Comparison of ENCODE assay signal across 8 cellular contexts in the genomic region with DNA sequence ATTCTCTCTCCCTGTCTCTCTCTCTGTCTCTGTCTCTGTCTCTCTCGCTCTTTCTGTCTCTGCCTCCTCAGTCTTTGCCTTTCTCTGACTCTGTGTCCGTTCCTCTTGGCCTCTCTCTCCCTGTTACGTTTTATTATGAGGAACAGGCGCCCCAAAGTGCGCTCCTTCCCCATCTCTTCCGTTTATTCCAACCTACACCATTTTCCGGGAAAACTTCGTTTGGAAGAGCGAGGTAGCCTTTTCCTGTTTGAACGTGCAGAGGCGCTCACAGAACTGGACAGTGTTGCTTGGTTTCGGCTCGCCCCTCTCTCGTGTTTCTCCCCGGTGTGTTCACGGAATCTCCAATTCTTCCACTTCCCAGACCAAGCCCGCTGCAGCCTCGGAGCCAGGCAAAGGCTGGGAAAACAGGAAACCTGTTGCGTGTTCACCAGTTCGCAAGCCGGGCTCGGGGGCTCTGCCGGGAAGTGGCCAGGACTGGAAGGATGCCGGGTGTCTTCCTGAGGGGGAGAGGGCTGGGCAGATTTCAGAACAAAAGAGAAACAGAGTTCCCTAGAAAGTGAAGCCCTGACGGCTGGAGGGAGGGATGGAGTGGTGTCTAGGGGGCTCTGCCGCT. TPM values are rescaled to one million over a fixed set of nuclear protein-coding genes. Genes with fewer than 3 reads are reported as not detected.
A peak's percentile ranks its signal among the peaks of the same experiment; 100 is the strongest.
DNase-seq lines count a peak whose midpoint lies in the region; ATAC-seq, FAIRE-seq and TF ChIP-seq lines count a peak whose summit lies in the region.

No MANE protein-coding gene starts in this region.

- H4K8ac ChIP-seq in H9 (replicated peaks; ENCODE audit: insufficient read length, low read depth, low read length), result no peak overlapping the region

- DNase-seq in A549 (ENCODE audit: low read depth in 1 of 2, low spot score in 1 of 2), result peak in 1 of 2 experiments; percentile 7
- DNase-seq in H9, result no peak
- no peak for DNase-seq in activated CD8-positive, alpha-beta T cell treated with anti-CD3 and anti-CD28 coated beads, Interleukin-2, amount 10 ng/mL, durations not matched to agents 7 days and 5 days
- DNase-seq in left cardiac atrium, result peak; percentile 62
- peak; percentile 20 for DNase-seq in pons (ENCODE audit: low spot score)
- DNase-seq in activated CD8-positive, alpha-beta memory T cell treated with anti-CD3 and anti-CD28 coated beads, Interleukin-2, amount 50 U/mL, for 4 hours, result no peak
- DNase-seq in NCI-H2171 treated with DMSO at 0.1 percent for 48 hours (lab: John Stamatoyannopoulos, UW), result no peak

- peaks cover 15 to 17% of the 10 kb centered on the region in 2 experiments for H3K4me1 Mint-ChIP-seq in H9
- peaks cover 18% of the 10 kb centered on the region for H3K4me1 Mint-ChIP-seq in activated CD8-positive, alpha-beta T cell treated with anti-CD3 and anti-CD28 coated beads, Interleukin-2, amount 10 ng/mL, durations not matched to agents 7 days and 5 days (ENCODE audit: low read depth)

- no peak overlapping the region for H2BK120ac ChIP-seq in H9 (ENCODE audit: low read depth, low read length, poor library complexity, severe bottlenecking)

- H3K4me1 ChIP-seq in A549 (peaks cover 8% of the 10 kb centered on the region; the same call in 1 of the 3 replicates), H9 (ENCODE audit: insufficient read depth, low read length) (no peaks in the 10 kb centered on the region)

- peaks cover 53% of the 10 kb centered on the region for H3K27me3 Mint-ChIP-seq in H9 (ENCODE audit: low read depth)
- H3K27me3 Mint-ChIP-seq in activated CD8-positive, alpha-beta T cell treated with anti-CD3 and anti-CD28 coated beads, Interleukin-2, amount 10 ng/mL, durations not matched to agents 7 days and 5 days (ENCODE audit: low read depth), result peaks cover 43% of the 10 kb centered on the region

- H3K18ac ChIP-seq in H9 (ENCODE audit: insufficient read length, low read depth, low read length), result no peak overlapping the region

- no peak for TF ChIP-seq POLR2A in A549 (IDR thresholded peaks at IDR 0.05; ENCODE audit: low read length)

- H2BK5ac ChIP-seq in H9 (ENCODE audit: insufficient read length, low read length), result no peak overlapping the region

- POLR2A ChIA-PET in A549 (lab: Yijun Ruan, JAX), result no interaction called here
- POLR2A ChIA-PET in activated CD8-positive, alpha-beta T cell treated with anti-CD3 and anti-CD28 coated beads, Interleukin-2, amount 10 ng/mL, durations not matched to agents 7 days and 5 days (lab: Charles Lee), result no interaction called here

- no peak overlapping the region for H2BK12ac ChIP-seq in H9 (ENCODE audit: insufficient read length, low read depth, low read length)

- CTCF ChIA-PET in A549 (lab: Yijun Ruan, JAX), result interaction anchor here (0.7 to 1.5 kb wide), 2 partner anchors 14 to 19 kb away, joined by 3 read pairs; no protein-coding TSS in a partner anchor
- CTCF ChIA-PET in activated CD8-positive, alpha-beta T cell treated with anti-CD3 and anti-CD28 coated beads, Interleukin-2, amount 10 ng/mL, durations not matched to agents 7 days and 5 days (lab: Charles Lee), result interaction anchor here (0.8 to 1.0 kb wide), 2 partner anchors 17 to 19 kb away, joined by 3 to 4 read pairs; no protein-coding TSS in a partner anchor

- H2BK15ac ChIP-seq in H9 (ENCODE audit: low read depth, low read length), result no peak overlapping the region

- peak overlapping the region; percentile 78 to 95 for H3K4me3 Mint-ChIP-seq in H9
- H3K4me3 Mint-ChIP-seq in activated CD8-positive, alpha-beta T cell treated with anti-CD3 and anti-CD28 coated beads, Interleukin-2, amount 10 ng/mL, durations not matched to agents 7 days and 5 days, result peak overlapping the region; percentile 73

- ATAC-seq in A549 (peak; percentile 33 to 43; a peak in 5 of 6 replicates), left cardiac atrium (peak; percentile 22 to 48), HG03280 (IDR thresholded peaks at IDR 0.05; ENCODE audit: unreplicated experiment) (no peak)
- ATAC-seq in activated CD8-positive, alpha-beta T cell treated with anti-CD3 and anti-CD28 coated beads, Interleukin-2, amount 10 ng/mL, durations not matched to agents 7 days and 5 days, result no peak

- no peak overlapping the region for H3K9ac ChIP-seq in H9 (ENCODE audit: extremely low read depth, insufficient read length, low read length)

- H3K4me2 ChIP-seq in A549, result peak overlapping the region; percentile 95
- peak overlapping the region; percentile 99 for H3K4me2 ChIP-seq in H9 (ENCODE audit: insufficient read depth, insufficient read length, low read length)

- no peaks in the 10 kb centered on the region for H3K9me3 ChIP-seq in A549
- no peaks in the 10 kb centered on the region for H3K9me3 ChIP-seq in H9 (ENCODE audit: control insufficient read depth, low read depth, low read length)

- H3K23me2 ChIP-seq in H9 (ENCODE audit: insufficient read length, low read depth, low read length, poor library complexity, severe bottlenecking), result peaks cover 13% of the 10 kb centered on the region

- FAIRE-seq in A549 (lab: Jason Lieb, UNC), result no peak

- H3K9me3 Mint-ChIP-seq in H9, result peaks cover 0 to 7% of the 10 kb centered on the region in 2 experiments; a peak in 2 of 5 replicates
- H3K9me3 Mint-ChIP-seq in activated CD8-positive, alpha-beta T cell treated with anti-CD3 and anti-CD28 coated beads, Interleukin-2, amount 10 ng/mL, durations not matched to agents 7 days and 5 days (ENCODE audit: insufficient read depth), result no peaks in the 10 kb centered on the region

- intact Hi-C loops in left cardiac atrium (cut with DNase I), result loop anchor here in 1 of 2 donors (2.0 kb wide), 1 partner anchor 57 kb away; no protein-coding TSS in a partner anchor

- H3K79me2 ChIP-seq in H9 (ENCODE audit: insufficient read depth, low read length), result no peaks in the 10 kb centered on the region

- H3K4ac ChIP-seq in H9 (ENCODE audit: low read depth, low read length), result no peak overlapping the region

- no peak overlapping the region for H2BK20ac ChIP-seq in H9 (ENCODE audit: low read depth, low read length, poor library complexity, severe bottlenecking)

- H2AK5ac ChIP-seq in H9 (ENCODE audit: insufficient read length, low read length), result no peak overlapping the region

- H2AFZ ChIP-seq in H9 (ENCODE audit: low read length), result no peak overlapping the region

- H4K20me1 ChIP-seq in H9 (ENCODE audit: control insufficient read depth, insufficient read depth, insufficient read length), result no peaks in the 10 kb centered on the region

- no peak for TF ChIP-seq RAD21 in A549 (conservative IDR thresholded peaks at IDR 0.05 in 1 of 2, IDR thresholded peaks at IDR 0.05 in 1 of 2)

- no peak overlapping the region for H4K5ac ChIP-seq in H9 (ENCODE audit: insufficient read length, low read depth, low read length)

- no peak for TF ChIP-seq CTCF in A549 (IDR thresholded peaks at IDR 0.05)
- TF ChIP-seq CTCF in H9 (conservative IDR thresholded peaks at IDR 0.05), result no peak

- H3K23ac ChIP-seq in H9 (ENCODE audit: insufficient read length, low read depth, low read length), result no peak overlapping the region

- peak overlapping the region; percentile 62 for H3K4me3 ChIP-seq in A549

- no peaks in the 10 kb centered on the region; a peak in 1 of 7 replicates for H3K36me3 Mint-ChIP-seq in H9 (ENCODE audit: insufficient read depth in 1 of 3, low read depth in 3 of 3)
- H3K36me3 Mint-ChIP-seq in activated CD8-positive, alpha-beta T cell treated with anti-CD3 and anti-CD28 coated beads, Interleukin-2, amount 10 ng/mL, durations not matched to agents 7 days and 5 days (ENCODE audit: low read depth), result no peaks in the 10 kb centered on the region

- H3K27ac ChIP-seq in A549 (peak overlapping the region; percentile 69 to 86; a peak in 5 of 6 replicates), H9 (ENCODE audit: insufficient read length, low read depth, low read length) (no peak overlapping the region)

- no peak overlapping the region for H4K91ac ChIP-seq in H9 (ENCODE audit: insufficient read length, low read depth, low read length)

- no peaks in the 10 kb centered on the region for H3K79me1 ChIP-seq in H9 (ENCODE audit: insufficient read depth, low read depth, low read length, poor library complexity, severe bottlenecking)

- no peak overlapping the region for H3T11ph ChIP-seq in H9 (ENCODE audit: low read length)

- no peak overlapping the region; the same call in 1 of the 2 replicates for H3K14ac ChIP-seq in H9 (ENCODE audit: insufficient read depth, low read length)

- 6% methylated on average over 25 of the region's 26 CpGs for WGBS in A549 (ENCODE audit: missing lambda C conversion rate)
- no CpG with 5 or more reads among the region's 26 CpGs for WGBS in H9 (ENCODE audit: extremely low coverage, insufficient read length, low lambda C conversion rate)

- H3K27ac Mint-ChIP-seq in H9, result peak overlapping the region in 1 of 3 experiments; percentile 26; a peak in 1 of 7 replicates
- H3K27ac Mint-ChIP-seq in activated CD8-positive, alpha-beta T cell treated with anti-CD3 and anti-CD28 coated beads, Interleukin-2, amount 10 ng/mL, durations not matched to agents 7 days and 5 days, result no peak overlapping the region

- no peak for TF ChIP-seq EP300 in A549 (IDR thresholded peaks at IDR 0.05)

- H3K27me3 ChIP-seq in H9 (ENCODE audit: insufficient read depth, low read length), result peaks cover 9% of the 10 kb centered on the region; the same call in 1 of the 2 replicates

- no peak overlapping the region for H3K56ac ChIP-seq in H9 (ENCODE audit: insufficient read length, low read depth, low read length)

TF ChIP-seq in A549, 52 proteins besides CTCF, POLR2A, EP300 and RAD21 (continues in another document):
- TF ChIP-seq, protein P1, sequence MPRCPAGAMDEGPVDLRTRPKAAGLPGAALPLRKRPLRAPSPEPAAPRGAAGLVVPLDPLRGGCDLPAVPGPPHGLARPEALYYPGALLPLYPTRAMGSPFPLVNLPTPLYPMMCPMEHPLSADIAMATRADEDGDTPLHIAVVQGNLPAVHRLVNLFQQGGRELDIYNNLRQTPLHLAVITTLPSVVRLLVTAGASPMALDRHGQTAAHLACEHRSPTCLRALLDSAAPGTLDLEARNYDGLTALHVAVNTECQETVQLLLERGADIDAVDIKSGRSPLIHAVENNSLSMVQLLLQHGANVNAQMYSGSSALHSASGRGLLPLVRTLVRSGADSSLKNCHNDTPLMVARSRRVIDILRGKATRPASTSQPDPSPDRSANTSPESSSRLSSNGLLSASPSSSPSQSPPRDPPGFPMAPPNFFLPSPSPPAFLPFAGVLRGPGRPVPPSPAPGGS (IDR thresholded peaks at IDR 0.05), result no peak
- TF ChIP-seq CBX8 (IDR thresholded peaks at IDR 0.05) (peak; percentile 85; the same call in 1 of the 2 replicates), FOSB (CRISPR knock-in tag; IDR thresholded peaks at IDR 0.05) (no peak), RNF2 (IDR thresholded peaks at IDR 0.05; ENCODE audit: borderline replicate concordance, low read depth) (peak; percentile 88)

RNA-seq across cellular contexts. Expression of a gene that starts 0.6 kb away (rescaled TPM):
- polyA plus RNA-seq in A549 (2011; rRNA removed) (0.30 and 0.54 TPM in 2 replicates), A549 (2017; fragmentation: RNase III; extraction: RNeasy Plus Mini Kit Qiagen cat#74134 plus additional on column Dnase treatment) (0.28 to 1.1 TPM (median 1.1 TPM) in 3 replicates)
- 0.22 and 0.34 TPM in 2 replicates for polyA plus RNA-seq in A549 (2012; cell fraction: cytosol; rRNA removed)
- 0.31 and 0.37 TPM in 2 replicates for polyA plus RNA-seq in A549 (2012; cell fraction: nucleus; rRNA removed)
- 0.04 and 0.05 TPM in 2 replicates for polyA minus RNA-seq in A549 (2011; rRNA and poly(A)+ RNA removed)
- total RNA-seq in H9 (2021) (2.1 and 2.8 TPM in 2 replicates), left cardiac atrium (10 to 100 TPM; 10.5 to 14.1 TPM)
- 1 to 10 TPM; 1.8 to 1.9 TPM for total RNA-seq in activated CD8-positive, alpha-beta T cell treated with anti-CD3 and anti-CD28 coated beads, Interleukin-2, amount 10 ng/mL, durations not matched to agents 7 days and 5 days

Comparison
In these comparisons a context has a peak if more than half of its experiments do, and no peak if none do; other contexts are left out.
1. ATAC-seq: peak in A549 (2 of 2) and left cardiac atrium (2 of 2); none in activated CD8-positive, alpha-beta T cell treated with anti-CD3 and anti-CD28 coated beads, Interleukin-2, amount 10 ng/mL, durations not matched to agents 7 days and 5 days (single experiment) and HG03280 (single experiment).
2. DNase-seq: peak in left cardiac atrium (single experiment) and pons (single experiment); none in H9 (single experiment), activated CD8-positive, alpha-beta T cell treated with anti-CD3 and anti-CD28 coated beads, Interleukin-2, amount 10 ng/mL, durations not matched to agents 7 days and 5 days (single experiment), activated CD8-positive, alpha-beta memory T cell treated with anti-CD3 and anti-CD28 coated beads, Interleukin-2, amount 50 U/mL, for 4 hours (single experiment) and NCI-H2171 treated with DMSO at 0.1 percent for 48 hours (single experiment).